1 cellular context compared by ENCODE assay signal in the genomic region with DNA sequence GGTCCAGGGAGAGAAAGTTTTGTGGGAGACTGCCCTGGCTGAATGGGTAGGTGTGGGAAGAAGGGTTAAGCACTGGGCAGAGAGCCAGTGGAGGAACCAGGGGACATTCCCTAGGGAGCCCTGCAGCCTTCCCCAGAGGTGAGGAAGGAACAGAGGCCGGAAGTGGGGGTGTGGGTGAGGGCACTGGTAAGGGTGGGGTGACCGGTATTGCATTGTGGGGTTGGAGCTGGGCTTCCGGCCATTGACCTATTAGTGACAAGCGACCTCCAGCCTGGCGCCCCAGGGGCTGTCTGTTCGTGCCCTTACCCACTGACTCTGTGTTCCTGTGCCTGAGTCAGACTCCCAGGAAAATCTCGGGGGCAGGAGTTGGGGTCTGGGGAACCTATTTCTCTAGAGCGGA.
TF ChIP-seq lines count a peak whose summit lies in the region.

No MANE protein-coding gene starts in this region.

TF ChIP-seq in K562, 482 proteins besides CTCF, POLR2A, EP300 and RAD21:
- TF ChIP-seq MCM3 (IDR thresholded peaks at IDR 0.05): no peak
- TF ChIP-seq ZFX (CRISPR knock-in tag; IDR thresholded peaks at IDR 0.05): 0 out of 2 replicates have a peak, but pooled peaks have one; percentile 23
- no peak for TF ChIP-seq FOXA3 (CRISPR knock-in tag; conservative IDR thresholded peaks at IDR 0.05 in 1 of 2, IDR thresholded peaks at IDR 0.05 in 1 of 2)
